In genomic region chr12:68007023-68007422, GRCh38 we compare ENCODE assay signal across 19 cellular contexts. TPM values are rescaled to one million over a fixed set of nuclear protein-coding genes. Genes with fewer than 3 reads are reported as not detected.
DNase-seq lines count a peak whose midpoint lies in the region; ATAC-seq and TF ChIP-seq lines count a peak whose summit lies in the region.
"Had no signal": no experiment of that assay in that cellular context is flagged by ENCODE, and none has a peak within 500 bp of the region (broad histone marks: within the 10 kb centered on the region; RNA-seq: fewer than 3 reads in every experiment).

No MANE protein-coding gene starts in this region.

- H2AFZ ChIP-seq in smooth muscle cell (ENCODE audit: low read depth) = peak overlapping the region; percentile 61

- POLR2A ChIA-PET in MCF 10A (lab: Yijun Ruan, JAX) = no interaction called here

- H3K4me2 ChIP-seq in smooth muscle cell = no peak overlapping the region

- WGBS in smooth muscle cell (ENCODE audit: low lambda C conversion rate) = 81% methylated on average over 1 of the region's 1 CpG

- no peaks in the 10 kb centered on the region for H3K36me3 Mint-ChIP-seq in MCF 10A (ENCODE audit: insufficient read depth, unreplicated experiment)
- H3K36me3 Mint-ChIP-seq in osteocyte (ENCODE audit: unreplicated experiment) = no peaks in the 10 kb centered on the region
- H3K36me3 Mint-ChIP-seq: CD14-positive monocyte had no signal

- no peak for ATAC-seq in HG03139 (IDR thresholded peaks at IDR 0.05; ENCODE audit: unreplicated experiment)
- ATAC-seq: SK-N-SH treated with all-trans-retinoic acid at 6 μM for 48 hours had no signal

- peak overlapping the region; percentile 1 for H3K27ac Mint-ChIP-seq in MCF 10A (ENCODE audit: low read depth, unreplicated experiment)
- H3K27ac Mint-ChIP-seq in osteocyte (ENCODE audit: unreplicated experiment) = no peak overlapping the region
- H3K27ac Mint-ChIP-seq: CD14-positive monocyte, HFFc6 had no signal

- H3K79me2 ChIP-seq in smooth muscle cell (ENCODE audit: low read depth) = no peaks in the 10 kb centered on the region

- H3K4me3 ChIP-seq in breast epithelium (no peak overlapping the region), smooth muscle cell (no peak overlapping the region)
- H3K4me3 ChIP-seq: MG63 had no signal

- H3K9me3 ChIP-seq in breast epithelium (peaks cover 0 to 4% of the 10 kb centered on the region in 2 donors), smooth muscle cell (replicated peaks; ENCODE audit: low read depth) (no peaks in the 10 kb centered on the region)
- H3K9me3 ChIP-seq: MG63 had no signal

- H3K9me3 Mint-ChIP-seq in MCF 10A (ENCODE audit: unreplicated experiment) = peaks cover 9% of the 10 kb centered on the region
- H3K9me3 Mint-ChIP-seq in osteocyte (ENCODE audit: unreplicated experiment) = no peaks in the 10 kb centered on the region

- no peak for TF ChIP-seq POLR2A in breast epithelium (IDR thresholded peaks at IDR 0.05)

- H3K4me1 ChIP-seq in breast epithelium = no peaks in the 10 kb centered on the region
- H3K4me1 ChIP-seq in smooth muscle cell (ENCODE audit: low read depth) = no peaks in the 10 kb centered on the region

- H3K27me3 Mint-ChIP-seq in MCF 10A (ENCODE audit: insufficient read depth, unreplicated experiment) = no peaks in the 10 kb centered on the region
- no peaks in the 10 kb centered on the region for H3K27me3 Mint-ChIP-seq in osteocyte (ENCODE audit: unreplicated experiment)

- no peaks in the 10 kb centered on the region for H3K27me3 ChIP-seq in breast epithelium
- H3K27me3 ChIP-seq in smooth muscle cell (ENCODE audit: low read depth) = no peaks in the 10 kb centered on the region
- H3K27me3 ChIP-seq: MG63 had no signal

- no peaks in the 10 kb centered on the region for H4K20me1 ChIP-seq in smooth muscle cell (ENCODE audit: low read depth)

- H3K4me3 Mint-ChIP-seq in MCF 10A (ENCODE audit: unreplicated experiment) = no peak overlapping the region
- no peak overlapping the region for H3K4me3 Mint-ChIP-seq in osteocyte (ENCODE audit: unreplicated experiment)
- H3K4me3 Mint-ChIP-seq: CD14-positive monocyte, HFFc6 had no signal

- H3F3A ChIP-seq in smooth muscle cell (ENCODE audit: low read depth) = no peaks in the 10 kb centered on the region

- H3K4me1 Mint-ChIP-seq in MCF 10A (ENCODE audit: insufficient read depth, unreplicated experiment) = peaks cover 14% of the 10 kb centered on the region
- H3K4me1 Mint-ChIP-seq in osteocyte (ENCODE audit: unreplicated experiment) = peaks cover 9% of the 10 kb centered on the region
- H3K4me1 Mint-ChIP-seq: CD14-positive monocyte had no signal

- H3K27ac ChIP-seq in breast epithelium (no peak overlapping the region), smooth muscle cell (ENCODE audit: low read depth) (peak overlapping the region; percentile 42)

- H3K9ac ChIP-seq in smooth muscle cell (ENCODE audit: low read depth) = no peak overlapping the region

- H3K36me3 ChIP-seq in breast epithelium (no peaks in the 10 kb centered on the region), smooth muscle cell (ENCODE audit: low read depth) (no peaks in the 10 kb centered on the region)
- H3K36me3 ChIP-seq: MG63 had no signal

- TF ChIP-seq CTCF in MCF 10A (IDR thresholded peaks at IDR 0.05; ENCODE audit: unreplicated experiment) (no peak), breast epithelium (IDR thresholded peaks at IDR 0.05) (no peak), smooth muscle cell (IDR thresholded peaks at IDR 0.05; ENCODE audit: borderline replicate concordance, insufficient read depth, poor library complexity, severe bottlenecking) (no peak), osteocyte (IDR thresholded peaks at IDR 0.05) (no peak)

- BruUV-seq in MCF 10A (replicated peaks; lab: Mats Ljungman, UMichigan) = TSS peak; percentile 56

- DNase-seq in MCF 10A (ENCODE audit: unreplicated experiment) = no peak
- no peak for DNase-seq in breast epithelium (ENCODE audit: low spot score in 2 of 2)
- peak; percentile 77 to 83 for DNase-seq in NCI-H526 (lab: John Stamatoyannopoulos, UW)
- DNase-seq in foreskin melanocyte = peak; percentile 69
- DNase-seq in smooth muscle cell (lab: John Stamatoyannopoulos, UW; ENCODE audit: unreplicated experiment) = no peak
- no peak for DNase-seq in osteocyte (ENCODE audit: extremely low spot score, unreplicated experiment)
- no peak for DNase-seq in A172 (ENCODE audit: low spot score)
- DNase-seq: 8988T, COR-L47, KG1, MG63, NCI-H1092, NCI-H2081 treated with DMSO at 0.1 percent for 48 hours, NCI-H510A, Right ventricle myocardium superior had no signal

- intact Hi-C loops in MCF 10A (cut with micrococcal nuclease) (no loop called here), breast epithelium (cut with DNase I; ENCODE audit: low total_unique reads) (no loop called here)

- CTCF ChIA-PET in MCF 10A (lab: Yijun Ruan, JAX) = interaction anchor here (0.7 to 1.8 kb wide), 5 partner anchors 25 to 680 kb away, joined by 3 to 8 read pairs (median 3); partner anchors contain the start of gene NUP107

RNA-seq across cellular contexts. Expression of gene IFNG-AS1, which starts 17.8 kb away (rescaled TPM):
- total RNA-seq in MCF 10A (2022) (not detected in 2 replicates), breast epithelium (under 1 TPM in 1 of 3 donors, not detected in 2; 0.16 TPM), smooth muscle cell (0.49 and 0.76 TPM in 2 replicates), osteocyte (not detected in 2 replicates)
- polyA plus RNA-seq in smooth muscle cell = 0.11 TPM in 1 of 2 replicates, not detected in the other
- total RNA-seq in A172 (2014; rRNA removed; shearing (Covaris generic)) = not detected in 2 replicates
- total RNA-seq: HFFc6, Right ventricle myocardium superior had no signal
- polyA plus RNA-seq: CD14-positive monocyte had no signal

Comparison
In these comparisons a context has a peak if more than half of its experiments do, and no peak if none do; other contexts are left out.
1. DNase-seq: peak in NCI-H526 (2 of 2) and foreskin melanocyte (single experiment); none in MCF 10A (single experiment), breast epithelium (0 of 2), smooth muscle cell (single experiment), osteocyte (single experiment) and A172 (single experiment).